19 cellular contexts compared by ENCODE assay signal in the genomic region with DNA sequence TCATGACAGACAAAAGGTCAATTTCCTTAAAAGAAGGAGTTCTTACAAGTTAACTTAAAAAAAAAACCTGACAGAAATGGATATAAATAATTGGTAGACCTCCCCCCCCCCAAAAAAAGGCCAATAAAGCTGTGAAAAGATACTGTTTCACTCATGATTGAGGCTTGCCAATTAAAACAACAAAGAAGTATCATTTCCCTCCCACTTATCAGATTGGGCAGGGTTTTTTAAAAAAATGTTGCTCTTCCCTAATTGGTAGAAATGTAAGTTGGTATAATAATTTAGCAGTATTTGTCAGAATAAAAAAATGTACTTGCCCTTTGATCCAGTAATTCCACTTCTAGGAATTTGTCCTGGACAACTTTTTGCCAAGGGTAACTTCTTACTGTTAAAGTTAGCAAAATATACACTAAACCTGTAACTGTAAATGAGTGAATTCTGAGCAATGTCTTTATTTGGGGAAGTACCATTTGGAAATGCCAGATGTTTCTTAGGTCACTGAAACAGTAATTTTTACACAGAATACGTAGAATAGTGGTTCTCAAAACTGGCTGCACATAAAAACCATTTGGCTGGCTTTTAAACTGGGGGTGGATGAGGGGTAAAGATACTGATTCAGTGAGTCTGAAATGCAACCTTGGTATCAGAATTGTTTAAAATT. TPM values are rescaled to one million over a fixed set of nuclear protein-coding genes. Genes with fewer than 3 reads are reported as not detected.
DNase-seq lines count a peak whose midpoint lies in the region; ATAC-seq and TF ChIP-seq lines count a peak whose summit lies in the region.
"Had no signal": no experiment of that assay in that cellular context is flagged by ENCODE, and none has a peak within 500 bp of the region (broad histone marks: within the 10 kb centered on the region; RNA-seq: fewer than 3 reads in every experiment).

No MANE protein-coding gene starts in this region.

- H3K27ac ChIP-seq in tibial artery: no peak overlapping the region
- H3K27ac ChIP-seq in brain microvascular endothelial cell: no peak overlapping the region
- H3K27ac ChIP-seq: BLaER1, right atrium auricular region, thoracic aorta had no signal

- H3K4me3 ChIP-seq in NB4 (ENCODE audit: low read depth, low read length) (no peak overlapping the region), fibroblast of mammary gland (ENCODE audit: control insufficient read depth, low read depth, low read length) (no peak overlapping the region), tibial artery (no peak overlapping the region), brain microvascular endothelial cell (ENCODE audit: low read depth, low read length) (no peak overlapping the region)
- H3K4me3 ChIP-seq: BLaER1, right atrium auricular region, thoracic aorta had no signal

- peaks cover 16 to 17% of the 10 kb centered on the region in 2 donors for H3K36me3 Mint-ChIP-seq in CD14-positive monocyte

- intact Hi-C loops in CD14-positive monocyte (cut with micrococcal nuclease) (no loop called here), tibial artery (cut with DNase I; ENCODE audit: low total_unique reads) (no loop called here)

- H3K27me3 ChIP-seq in tibial artery (no peaks in the 10 kb centered on the region), brain microvascular endothelial cell (replicated peaks) (no peaks in the 10 kb centered on the region)
- H3K27me3 ChIP-seq: BLaER1, right atrium auricular region had no signal

- TF ChIP-seq CTCF in CD14-positive monocyte (IDR thresholded peaks at IDR 0.05): no peak
- TF ChIP-seq CTCF in NB4 (IDR thresholded peaks at IDR 0.05; ENCODE audit: low read depth, low read length): no peak
- no peak for TF ChIP-seq CTCF in fibroblast of mammary gland (conservative IDR thresholded peaks at IDR 0.05; ENCODE audit: control insufficient read depth, insufficient read depth, low read depth, low read length)
- no peak for TF ChIP-seq CTCF in tibial artery (IDR thresholded peaks at IDR 0.05)
- no peak for TF ChIP-seq CTCF in brain microvascular endothelial cell (IDR thresholded peaks at IDR 0.05; ENCODE audit: low read depth, low read length, missing control alignments)

- no peaks in the 10 kb centered on the region for H3K27me3 Mint-ChIP-seq in CD14-positive monocyte (ENCODE audit: low read depth in 3 of 3)

- H3K4me1 ChIP-seq in tibial artery: peaks cover 0 to 40% (median 6%) of the 10 kb centered on the region in 4 donors

- DNase-seq in CD14-positive monocyte (ENCODE audit: low spot score): no peak
- peak; percentile 36 for DNase-seq in NB4 (ENCODE audit: low read depth)
- peak; percentile 66 for DNase-seq in fibroblast of mammary gland (ENCODE audit: low read depth)
- DNase-seq in tibial artery: no peak
- DNase-seq in brain microvascular endothelial cell: no peak
- DNase-seq in NCI-H510A (lab: John Stamatoyannopoulos, UW): no peak
- no peak for DNase-seq in stimulated activated CD4-positive, alpha-beta T cell treated with anti-CD3 and anti-CD28 coated beads, Interleukin-12 subunit alpha, Interleukin-12 subunit beta, amount 100 ng/mL, for 4 hours
- DNase-seq: activated CD4-positive, alpha-beta T cell treated with anti-CD3 and anti-CD28 coated beads for 1 hour; amniotic stem cell; DMS53; mesenchymal stem cell; NCI-H1092 treated with DMSO at 0.1 percent for 48 hours; NCI-H2171 treated with DMSO at 0.1 percent for 48 hours; Right ventricle myocardium superior had no signal

- no peaks in the 10 kb centered on the region for H3K9me3 ChIP-seq in tibial artery
- H3K9me3 ChIP-seq: right atrium auricular region, thoracic aorta had no signal

- peak overlapping the region in 6 of 7 donors; percentile 25 to 74 (median 58) for H3K27ac Mint-ChIP-seq in CD14-positive monocyte
- H3K27ac Mint-ChIP-seq: T-helper 2 cell treated with Interferon-gamma antibody and Interleukin-4, amounts not matched to agents 5 μg/mL and 100 μg/mL, for 36 hours had no signal

- H3K36me3 ChIP-seq in tibial artery: no peaks in the 10 kb centered on the region
- H3K36me3 ChIP-seq in brain microvascular endothelial cell (replicated peaks): no peaks in the 10 kb centered on the region
- H3K36me3 ChIP-seq: right atrium auricular region, thoracic aorta had no signal

- no peak for TF ChIP-seq POLR2A in NB4 (IDR thresholded peaks at IDR 0.05; ENCODE audit: extremely low read depth, insufficient read length)

- in situ Hi-C loops in brain microvascular endothelial cell (cut with HindIII; ENCODE audit: low pct_ligation_motif_present, low sequenced_read_pairs): no loop called here

- H3K4me3 Mint-ChIP-seq in CD14-positive monocyte: no peak overlapping the region
- H3K4me3 Mint-ChIP-seq: T-helper 2 cell treated with Interferon-gamma antibody and Interleukin-4, amounts not matched to agents 5 μg/mL and 100 μg/mL, for 36 hours had no signal

- peaks cover 61% of the 10 kb centered on the region for H3K4me1 Mint-ChIP-seq in CD14-positive monocyte

- H3K9me3 Mint-ChIP-seq in CD14-positive monocyte: peaks cover 0 to 5% (median 0%) of the 10 kb centered on the region in 7 donors

- ATAC-seq in GM18868 (IDR thresholded peaks at IDR 0.05; ENCODE audit: unreplicated experiment): peak; percentile 54

RNA-seq across cellular contexts. Expression of a gene that starts 17.5 kb away (rescaled TPM):
- 10 to 100 TPM; 19.3 to 25.2 TPM for polyA plus RNA-seq in CD14-positive monocyte

Comparison
In these comparisons a context has a peak if more than half of its experiments do, and no peak if none do; other contexts are left out.
1. DNase-seq: peak in NB4 (single experiment) and fibroblast of mammary gland (single experiment); none in CD14-positive monocyte (single experiment), tibial artery (0 of 2), brain microvascular endothelial cell (single experiment), NCI-H510A (single experiment) and stimulated activated CD4-positive, alpha-beta T cell treated with anti-CD3 and anti-CD28 coated beads, Interleukin-12 subunit alpha, Interleukin-12 subunit beta, amount 100 ng/mL, for 4 hours (single experiment).